In the genomic region with DNA sequence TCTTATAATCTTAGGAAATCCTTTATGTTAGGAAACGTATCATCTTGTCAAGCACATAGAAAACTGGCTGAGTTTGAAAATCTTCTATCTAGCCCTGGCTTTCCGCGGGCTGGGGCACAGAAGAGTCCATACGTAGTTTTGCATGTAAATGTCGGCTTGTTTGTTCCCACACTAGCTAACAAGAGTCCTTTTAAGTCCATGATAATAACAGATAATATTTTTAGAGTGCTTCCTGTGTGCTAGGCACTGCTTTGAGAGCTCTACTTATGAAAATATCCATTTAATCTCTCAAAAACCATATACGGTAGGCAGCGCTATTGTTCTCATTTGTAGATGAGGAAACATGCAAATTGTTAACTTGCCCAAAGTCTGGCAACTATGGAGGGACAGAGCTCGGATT, we compare ENCODE assay signal across 17 cellular contexts. TPM values are rescaled to one million over a fixed set of nuclear protein-coding genes. Genes with fewer than 3 reads are reported as not detected.
A peak's percentile ranks its signal among the peaks of the same experiment; 100 is the strongest.
DNase-seq lines count a peak whose midpoint lies in the region; ATAC-seq and TF ChIP-seq lines count a peak whose summit lies in the region.
"Had no signal": no experiment of that assay in that cellular context is flagged by ENCODE, and none has a peak within 500 bp of the region (broad histone marks: within the 10 kb centered on the region; RNA-seq: fewer than 3 reads in every experiment).

No MANE protein-coding gene starts in this region.

- no peaks in the 10 kb centered on the region for H3K27me3 Mint-ChIP-seq in activated naive CD4-positive, alpha-beta T cell treated with anti-CD3 and anti-CD28 coated beads, Interleukin-2, amount 10 ng/mL, durations not matched to agents 7 days and 5 days
- no peaks in the 10 kb centered on the region for H3K27me3 Mint-ChIP-seq in T-helper 1 cell treated with Interleukin-12 subunit alpha and Interleukin-12 subunit beta and Interleukin-4 antibody, amounts not matched to agents 30 μg/mL and 1 μg/mL, for 36 hours (ENCODE audit: low read depth)
- H3K27me3 Mint-ChIP-seq in stimulated activated naive CD8-positive, alpha-beta T cell treated with anti-CD3 and anti-CD28 coated beads, Interleukin-15, amount 100 ng/mL, for 72 hours: no peaks in the 10 kb centered on the region
- H3K27me3 Mint-ChIP-seq: naive B cell had no signal

- no CpG with 5 or more reads among the region's 8 CpGs for WGBS in neuronal stem cell (ENCODE audit: extremely low coverage in 2 of 2, insufficient read length in 2 of 2, insufficient replicate concordance in 1 of 2), 2 donors
- 19% methylated on average over 8 of the region's 8 CpGs for WGBS in SK-N-SH (ENCODE audit: low lambda C conversion rate)

- POLR2A ChIA-PET in SK-N-SH (lab: Yijun Ruan, JAX): no interaction called here

- H2BK12ac ChIP-seq in neuronal stem cell (ENCODE audit: low read length): no peak overlapping the region

- H3F3A ChIP-seq in SK-N-SH (replicated peaks; ENCODE audit: insufficient read depth): no peaks in the 10 kb centered on the region

- H3K36me3 ChIP-seq in neuronal stem cell (replicated peaks in 1 of 2; ENCODE audit: control insufficient read depth in 2 of 2, insufficient read depth in 2 of 2, low read length in 2 of 2) (no peaks in the 10 kb centered on the region), SK-N-SH (replicated peaks in 1 of 2; ENCODE audit: control insufficient read depth in 1 of 2, insufficient read depth in 2 of 2, low read length in 1 of 2) (no peaks in the 10 kb centered on the region)
- H3K36me3 ChIP-seq: esophagus squamous epithelium, prostate gland, SJCRH30 had no signal

- H3K9me3 Mint-ChIP-seq in activated naive CD4-positive, alpha-beta T cell treated with anti-CD3 and anti-CD28 coated beads, Interleukin-2, amount 10 ng/mL, durations not matched to agents 7 days and 5 days: peaks cover 2% of the 10 kb centered on the region
- H3K9me3 Mint-ChIP-seq in T-helper 1 cell treated with Interleukin-12 subunit alpha and Interleukin-12 subunit beta and Interleukin-4 antibody, amounts not matched to agents 30 μg/mL and 1 μg/mL, for 36 hours: peaks cover 3% of the 10 kb centered on the region
- no peaks in the 10 kb centered on the region for H3K9me3 Mint-ChIP-seq in stimulated activated naive CD8-positive, alpha-beta T cell treated with anti-CD3 and anti-CD28 coated beads, Interleukin-15, amount 100 ng/mL, for 72 hours

- no peak overlapping the region for H3K18ac ChIP-seq in neuronal stem cell (ENCODE audit: low read length)

- TF ChIP-seq RAD21 in SK-N-SH (IDR thresholded peaks at IDR 0.05; ENCODE audit: low read length): no peak

- H3K4me2 ChIP-seq in neuronal stem cell (ENCODE audit: insufficient read depth, low read length, poor library complexity, severe bottlenecking): no peak overlapping the region
- no peak overlapping the region for H3K4me2 ChIP-seq in SK-N-SH

- H3K36me3 Mint-ChIP-seq in activated naive CD4-positive, alpha-beta T cell treated with anti-CD3 and anti-CD28 coated beads, Interleukin-2, amount 10 ng/mL, durations not matched to agents 7 days and 5 days: peaks cover 63% of the 10 kb centered on the region
- H3K36me3 Mint-ChIP-seq in T-helper 1 cell treated with Interleukin-12 subunit alpha and Interleukin-12 subunit beta and Interleukin-4 antibody, amounts not matched to agents 30 μg/mL and 1 μg/mL, for 36 hours (ENCODE audit: low read depth): peaks cover 51% of the 10 kb centered on the region

- H2BK15ac ChIP-seq in neuronal stem cell (ENCODE audit: low read length): no peak overlapping the region

- H3K27ac Mint-ChIP-seq in activated naive CD4-positive, alpha-beta T cell treated with anti-CD3 and anti-CD28 coated beads, Interleukin-2, amount 10 ng/mL, durations not matched to agents 7 days and 5 days: peak overlapping the region; percentile 95
- H3K27ac Mint-ChIP-seq in T-helper 1 cell treated with Interleukin-12 subunit alpha and Interleukin-12 subunit beta and Interleukin-4 antibody, amounts not matched to agents 30 μg/mL and 1 μg/mL, for 36 hours: peak overlapping the region; percentile 77
- H3K27ac Mint-ChIP-seq in stimulated activated naive CD8-positive, alpha-beta T cell treated with anti-CD3 and anti-CD28 coated beads, Interleukin-15, amount 100 ng/mL, for 72 hours: peak overlapping the region; percentile 51 to 64

- H3K9me3 ChIP-seq in neuronal stem cell (replicated peaks in 1 of 2; ENCODE audit: control insufficient read depth in 2 of 2, insufficient read depth in 1 of 2, low read depth in 1 of 2, low read length in 2 of 2) (no peaks in the 10 kb centered on the region), SK-N-SH (no peaks in the 10 kb centered on the region)
- H3K9me3 ChIP-seq: esophagus squamous epithelium, prostate gland, SJCRH30 had no signal

- no peaks in the 10 kb centered on the region for H4K20me1 ChIP-seq in SK-N-SH (ENCODE audit: insufficient read depth)

- no peaks in the 10 kb centered on the region for H3K27me3 ChIP-seq in neuronal stem cell (ENCODE audit: control insufficient read depth in 3 of 3, insufficient read depth in 3 of 3, low read depth in 1 of 3, low read length in 3 of 3)
- peaks cover 37% of the 10 kb centered on the region for H3K27me3 ChIP-seq in SK-N-SH (ENCODE audit: insufficient read depth)
- H3K27me3 ChIP-seq: esophagus squamous epithelium had no signal

- no peaks in the 10 kb centered on the region for H3K4me1 ChIP-seq in neuronal stem cell (ENCODE audit: control insufficient read depth in 2 of 2, insufficient read depth in 1 of 2, low read depth in 1 of 2, low read length in 2 of 2)
- no peaks in the 10 kb centered on the region for H3K4me1 ChIP-seq in SK-N-SH (ENCODE audit: control insufficient read depth in 1 of 2, insufficient read depth in 2 of 2, low read depth in 1 of 2, low read length in 1 of 2)
- H3K4me1 ChIP-seq: prostate gland, SJCRH30 had no signal

- H4K8ac ChIP-seq in neuronal stem cell (ENCODE audit: low read depth, low read length): no peak overlapping the region

- no peak overlapping the region for H2AK5ac ChIP-seq in neuronal stem cell (ENCODE audit: low read depth, low read length)

- H3K4me3 Mint-ChIP-seq in activated naive CD4-positive, alpha-beta T cell treated with anti-CD3 and anti-CD28 coated beads, Interleukin-2, amount 10 ng/mL, durations not matched to agents 7 days and 5 days: peak overlapping the region; percentile 69
- H3K4me3 Mint-ChIP-seq in T-helper 1 cell treated with Interleukin-12 subunit alpha and Interleukin-12 subunit beta and Interleukin-4 antibody, amounts not matched to agents 30 μg/mL and 1 μg/mL, for 36 hours: peak overlapping the region; percentile 70
- H3K4me3 Mint-ChIP-seq in stimulated activated naive CD8-positive, alpha-beta T cell treated with anti-CD3 and anti-CD28 coated beads, Interleukin-15, amount 100 ng/mL, for 72 hours: peak overlapping the region; percentile 84 to 85

- H3K27ac ChIP-seq in neuronal stem cell (replicated peaks; ENCODE audit: low read length) (no peak overlapping the region), SK-N-SH (ENCODE audit: low read depth in 2 of 2, low read length in 1 of 2) (no peak overlapping the region)
- H3K27ac ChIP-seq: esophagus squamous epithelium, prostate gland, SJCRH30 had no signal

- no peak overlapping the region for H4K91ac ChIP-seq in neuronal stem cell (ENCODE audit: low read depth, low read length, poor library complexity)

- no peak overlapping the region for H2BK120ac ChIP-seq in neuronal stem cell (ENCODE audit: low read depth, low read length)

- H3K23ac ChIP-seq in neuronal stem cell (ENCODE audit: low read depth, low read length, poor library complexity): no peak overlapping the region

- H3K9me2 ChIP-seq in SK-N-SH: no peaks in the 10 kb centered on the region

- H3K4ac ChIP-seq in neuronal stem cell (ENCODE audit: low read length): no peak overlapping the region

- no peaks in the 10 kb centered on the region for H3K79me2 ChIP-seq in SK-N-SH (ENCODE audit: insufficient read depth)

- TF ChIP-seq EP300 in SK-N-SH (IDR thresholded peaks at IDR 0.05; ENCODE audit: borderline replicate concordance in 1 of 2, low read depth in 1 of 2, low read length in 1 of 2): no peak

- H2AFZ ChIP-seq in neuronal stem cell (ENCODE audit: low read length) (no peak overlapping the region), SK-N-SH (ENCODE audit: low read depth) (no peak overlapping the region)

- H2BK5ac ChIP-seq in neuronal stem cell (ENCODE audit: low read length): no peak overlapping the region

- no peak for ATAC-seq in stimulated activated naive CD8-positive, alpha-beta T cell treated with anti-CD3 and anti-CD28 coated beads, Interleukin-15, amount 100 ng/mL, for 72 hours

- no peak overlapping the region for H3K4me3 ChIP-seq in neuronal stem cell (ENCODE audit: low read length in 2 of 2)
- no peak overlapping the region for H3K4me3 ChIP-seq in SK-N-SH (ENCODE audit: low read depth in 2 of 2, low read length in 1 of 2)
- H3K4me3 ChIP-seq: esophagus squamous epithelium, lung, prostate gland, SJCRH30 had no signal

- H3K79me1 ChIP-seq in neuronal stem cell (ENCODE audit: low read depth, low read length): no peaks in the 10 kb centered on the region

- H3K4me1 Mint-ChIP-seq in activated naive CD4-positive, alpha-beta T cell treated with anti-CD3 and anti-CD28 coated beads, Interleukin-2, amount 10 ng/mL, durations not matched to agents 7 days and 5 days: peaks cover 96% of the 10 kb centered on the region
- peaks cover 86% of the 10 kb centered on the region for H3K4me1 Mint-ChIP-seq in T-helper 1 cell treated with Interleukin-12 subunit alpha and Interleukin-12 subunit beta and Interleukin-4 antibody, amounts not matched to agents 30 μg/mL and 1 μg/mL, for 36 hours (ENCODE audit: low read depth)
- H3K4me1 Mint-ChIP-seq in stimulated activated naive CD8-positive, alpha-beta T cell treated with anti-CD3 and anti-CD28 coated beads, Interleukin-15, amount 100 ng/mL, for 72 hours: peaks cover 97% of the 10 kb centered on the region

- DNase-seq in activated naive CD4-positive, alpha-beta T cell treated with anti-CD3 and anti-CD28 coated beads, Interleukin-2, amount 10 ng/mL, durations not matched to agents 7 days and 5 days: peak; percentile 41
- DNase-seq in activated naive CD4-positive, alpha-beta T cell (lab: John Stamatoyannopoulos, UW): no peak
- DNase-seq in central memory CD4-positive, alpha-beta T cell: peak; percentile 74
- no peak for DNase-seq in stimulated activated naive CD8-positive, alpha-beta T cell treated with anti-CD3 and anti-CD28 coated beads, Interleukin-15, amount 100 ng/mL, for 72 hours
- DNase-seq in neuronal stem cell (ENCODE audit: low spot score): no peak
- DNase-seq in activated effector memory CD4-positive, alpha-beta T cell treated with Interleukin-2 at 50 U/mL for 16 hours: no peak
- DNase-seq in SK-N-SH: no peak
- DNase-seq: Calu3; esophagus squamous epithelium; glutamatergic neuron; naive B cell; SJCRH30; stimulated activated CD4-positive, alpha-beta T cell treated with anti-CD3 and anti-CD28 coated beads, Interleukin-12 subunit alpha, Interleukin-12 subunit beta, amount 100 ng/mL, for 4 hours; substantia nigra had no signal

- CTCF ChIA-PET in activated naive CD4-positive, alpha-beta T cell treated with anti-CD3 and anti-CD28 coated beads, Interleukin-2, amount 10 ng/mL, durations not matched to agents 7 days and 5 days (lab: Charles Lee): interaction anchor here (0.9 to 8.0 kb wide), 13 partner anchors 9 to 105 kb away, joined by 3 to 45 read pairs (median 6); no protein-coding TSS in a partner anchor
- CTCF ChIA-PET in SK-N-SH (lab: Yijun Ruan, JAX): interaction anchor here (1.0 kb wide), 1 partner anchor 39 kb away, joined by 3 read pairs; no protein-coding TSS in a partner anchor

- H3K9ac ChIP-seq in neuronal stem cell (ENCODE audit: low read depth, low read length, poor library complexity) (no peak overlapping the region), SK-N-SH (no peak overlapping the region)

- no peak overlapping the region for H3K14ac ChIP-seq in neuronal stem cell (ENCODE audit: low read length)

- no peak for TF ChIP-seq CTCF in SK-N-SH (IDR thresholded peaks at IDR 0.05)

RNA-seq across cellular contexts. Expression of a gene that starts 40.5 kb away (rescaled TPM):
- polyA plus RNA-seq in neuronal stem cell (2013, experiment 1 of 2): not detected
- not detected for polyA plus RNA-seq in neuronal stem cell (2013, experiment 2 of 2)
- not detected in 2 replicates for polyA plus RNA-seq in SK-N-SH (2012; rRNA removed)
- not detected in 2 replicates for polyA plus RNA-seq in SK-N-SH (2012; cell fraction: cytosol; rRNA removed)
- not detected in 2 replicates for polyA plus RNA-seq in SK-N-SH (2012; cell fraction: nucleus; rRNA removed)

Comparison
In these comparisons a context has a peak if more than half of its experiments do, and no peak if none do; other contexts are left out.
1. DNase-seq: peak in activated naive CD4-positive, alpha-beta T cell treated with anti-CD3 and anti-CD28 coated beads, Interleukin-2, amount 10 ng/mL, durations not matched to agents 7 days and 5 days (single experiment) and central memory CD4-positive, alpha-beta T cell (single experiment); none in activated naive CD4-positive, alpha-beta T cell (0 of 4), stimulated activated naive CD8-positive, alpha-beta T cell treated with anti-CD3 and anti-CD28 coated beads, Interleukin-15, amount 100 ng/mL, for 72 hours (0 of 2), neuronal stem cell (single experiment), activated effector memory CD4-positive, alpha-beta T cell treated with Interleukin-2 at 50 U/mL for 16 hours (single experiment) and SK-N-SH (single experiment).
2. Peak in every context shown above with its lines, with median percentiles within 50 percentile points of each other: H3K27ac Mint-ChIP-seq and H3K4me3 Mint-ChIP-seq.